In the genomic region with DNA sequence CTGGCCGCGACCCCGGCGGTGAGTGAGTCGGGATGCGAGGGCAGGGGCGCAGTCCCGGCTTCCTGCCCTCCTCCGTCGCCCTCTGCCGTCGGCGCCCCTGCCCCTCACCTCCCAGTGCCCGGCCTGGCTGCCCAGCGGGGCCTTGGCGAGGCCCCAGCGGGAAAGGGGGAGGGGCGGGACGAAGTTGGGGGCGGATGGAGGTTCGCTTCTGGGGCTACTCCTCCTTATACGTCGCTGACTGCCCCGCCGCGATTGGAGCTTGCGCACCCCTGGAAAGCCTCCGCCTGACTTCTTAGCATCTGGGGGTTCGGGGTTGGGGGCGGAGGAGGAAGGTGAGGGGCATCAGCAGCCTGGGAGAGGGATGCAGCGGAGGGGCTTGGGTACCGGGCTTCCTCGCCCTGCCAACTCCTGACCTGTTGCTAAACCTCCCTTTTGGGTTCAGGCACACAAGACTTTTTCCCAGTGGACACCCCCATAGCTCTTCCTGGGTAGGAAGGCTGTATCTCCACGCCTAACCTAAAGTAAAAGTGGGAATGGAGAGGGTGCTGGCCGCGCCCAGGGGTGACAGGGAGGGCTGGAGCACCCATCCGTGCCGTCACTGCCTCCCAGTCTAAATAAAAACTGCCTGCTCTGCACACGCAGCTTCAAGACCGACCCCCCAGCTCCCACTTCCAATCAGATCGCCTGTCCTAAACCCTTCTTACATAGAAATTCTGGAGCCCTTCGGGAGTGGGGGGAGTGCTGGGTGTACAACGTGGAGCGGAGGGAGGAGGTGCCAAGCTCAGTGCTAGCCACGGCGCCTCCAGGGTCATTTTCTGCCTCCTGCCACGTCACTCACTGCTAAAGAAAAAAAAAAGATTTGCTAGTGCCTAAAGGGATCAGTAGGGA, we compare ENCODE assay signal across 8 cellular contexts. TPM values are rescaled to one million over a fixed set of nuclear protein-coding genes. Genes with fewer than 3 reads are reported as not detected.
DNase-seq lines count a peak whose midpoint lies in the region; ATAC-seq lines count a peak whose summit lies in the region.

No MANE protein-coding gene starts in this region.

- H3K4me1 ChIP-seq in BLaER1 treated with 17β-estradiol and CSF1 and Interleukin-3, amounts not matched to agents 10 nM and 100 nM, result peaks cover 24 to 36% (median 31%) of the 10 kb centered on the region in 10 experiments
- H3K4me1 ChIP-seq in esophagus (ENCODE audit: control insufficient read depth in 2 of 2, insufficient read depth in 2 of 2, low read length in 1 of 2), result peaks cover 0 to 4% of the 10 kb centered on the region in 2 donors
- peaks cover 4% of the 10 kb centered on the region for H3K4me1 ChIP-seq in mucosa of stomach (ENCODE audit: control insufficient read depth, insufficient read depth, low read length)

- no peaks in the 10 kb centered on the region for H3K27me3 ChIP-seq in BLaER1 treated with 17β-estradiol and CSF1 and Interleukin-3, amounts not matched to agents 10 nM and 100 nM
- H3K27me3 ChIP-seq in esophagus (ENCODE audit: control insufficient read depth in 1 of 2, insufficient read depth in 2 of 2, low read length in 2 of 2) (peaks cover 0 to 3% of the 10 kb centered on the region in 2 donors), mucosa of stomach (ENCODE audit: control insufficient read depth, insufficient read depth, low read length) (no peaks in the 10 kb centered on the region)

- ATAC-seq in HG03460 (IDR thresholded peaks at IDR 0.05; ENCODE audit: unreplicated experiment), result peak; percentile 38

- peak overlapping the region; percentile 91 to 96 (median 93) for H3K9ac ChIP-seq in BLaER1 treated with 17β-estradiol and CSF1 and Interleukin-3, amounts not matched to agents 10 nM and 100 nM
- peak overlapping the region; percentile 92 for H3K9ac ChIP-seq in mucosa of stomach (ENCODE audit: low read length)

- no peaks in the 10 kb centered on the region for H3K27me3 Mint-ChIP-seq in activated T-cell treated with anti-CD3 and anti-CD28 coated beads, Interleukin-2, amount 50 U/mL, for 24 hours

- peak overlapping the region; percentile 92 for H3K27ac Mint-ChIP-seq in activated T-cell treated with anti-CD3 and anti-CD28 coated beads, Interleukin-2, amount 50 U/mL, for 24 hours

- peaks cover 0 to 39% (median 10%) of the 10 kb centered on the region in 11 experiments; a peak in 12 of 22 replicates for H4K20me1 ChIP-seq in BLaER1 treated with 17β-estradiol and CSF1 and Interleukin-3, amounts not matched to agents 10 nM and 100 nM

- peak overlapping the region; percentile 80 to 95 (median 90) for H3K27ac ChIP-seq in BLaER1 treated with 17β-estradiol and CSF1 and Interleukin-3, amounts not matched to agents 10 nM and 100 nM
- peak overlapping the region; percentile 90 to 93 for H3K27ac ChIP-seq in esophagus (ENCODE audit: low read depth in 2 of 2, low read length in 1 of 2)

- H3K4me1 Mint-ChIP-seq in activated T-cell treated with anti-CD3 and anti-CD28 coated beads, Interleukin-2, amount 50 U/mL, for 24 hours (ENCODE audit: low read depth), result peaks cover 34% of the 10 kb centered on the region

- H3K9me3 Mint-ChIP-seq in activated T-cell treated with anti-CD3 and anti-CD28 coated beads, Interleukin-2, amount 50 U/mL, for 24 hours, result no peaks in the 10 kb centered on the region

- 0 to 1% methylated on average over 35 to 47 of the region's 47 CpGs for WGBS in esophagus, 2 donors

- peak overlapping the region; percentile 64 to 93 (median 88) for H3K4me2 ChIP-seq in BLaER1 treated with 17β-estradiol and CSF1 and Interleukin-3, amounts not matched to agents 10 nM and 100 nM

- peaks cover 0 to 7% (median 0%) of the 10 kb centered on the region in 11 experiments; a peak in 8 of 22 replicates for H3K9me3 ChIP-seq in BLaER1 treated with 17β-estradiol and CSF1 and Interleukin-3, amounts not matched to agents 10 nM and 100 nM (replicated peaks in 1 of 11)
- H3K9me3 ChIP-seq in esophagus (ENCODE audit: control insufficient read depth in 2 of 2, insufficient read depth in 1 of 2, low read depth in 1 of 2, low read length in 1 of 2), result no peaks in the 10 kb centered on the region
- H3K9me3 ChIP-seq in mucosa of stomach (ENCODE audit: control insufficient read depth, low read length), result no peaks in the 10 kb centered on the region

- H3K36me3 ChIP-seq in BLaER1 treated with 17β-estradiol and CSF1 and Interleukin-3, amounts not matched to agents 10 nM and 100 nM, result peaks cover 7 to 27% (median 14%) of the 10 kb centered on the region in 11 experiments; a peak in 15 of 22 replicates
- H3K36me3 ChIP-seq in esophagus (ENCODE audit: control insufficient read depth in 2 of 2, insufficient read depth in 2 of 2, low read length in 1 of 2), result no peaks in the 10 kb centered on the region
- no peaks in the 10 kb centered on the region for H3K36me3 ChIP-seq in mucosa of stomach (ENCODE audit: control insufficient read depth, insufficient read depth, low read length)

- H3K4me3 Mint-ChIP-seq in activated T-cell treated with anti-CD3 and anti-CD28 coated beads, Interleukin-2, amount 50 U/mL, for 24 hours, result peak overlapping the region; percentile 99

- peaks cover 34% of the 10 kb centered on the region for H3K36me3 Mint-ChIP-seq in activated T-cell treated with anti-CD3 and anti-CD28 coated beads, Interleukin-2, amount 50 U/mL, for 24 hours (ENCODE audit: low read depth)

- peak overlapping the region; percentile 87 to 95 (median 92) for H3K4me3 ChIP-seq in BLaER1 treated with 17β-estradiol and CSF1 and Interleukin-3, amounts not matched to agents 10 nM and 100 nM
- peak overlapping the region; percentile 79 to 91 for H3K4me3 ChIP-seq in esophagus (ENCODE audit: low read depth in 1 of 2, low read length in 2 of 2)
- H3K4me3 ChIP-seq in mucosa of stomach (ENCODE audit: low read length), result peak overlapping the region; percentile 99

- peak; percentile 40 for DNase-seq in GM19238 (ENCODE audit: insufficient read length, low spot score)
- DNase-seq in NOMO-1 treated with DMSO at 0.1 percent for 48 hours (lab: John Stamatoyannopoulos, UW; ENCODE audit: unreplicated experiment), result peak; percentile 29
- peak; percentile 64 for DNase-seq in activated T-cell treated with anti-CD3 and anti-CD28 coated beads, Interleukin-2, amount 50 U/mL, for 24 hours
- DNase-seq in stimulated activated CD8-positive, alpha-beta memory T cell treated with anti-CD3 and anti-CD28 coated beads, Interleukin-7, amount 100 ng/mL, for 24 hours (ENCODE audit: low read depth), result peak; percentile 26

RNA-seq across cellular contexts. Expression of a gene that starts 0.6 kb away (rescaled TPM):
- polyA plus RNA-seq in esophagus, result 1 to 10 TPM; 2.8 to 4.4 TPM

RNA-seq across cellular contexts. Expression of a gene that starts 30.7 kb away (rescaled TPM):
- 10 to 100 TPM in 1 of 2 donors, 1 to 10 TPM in 1; 5.8 to 15.0 TPM for polyA plus RNA-seq in esophagus

Comparison
In these comparisons a context has a peak if more than half of its experiments do, and no peak if none do; other contexts are left out.
1. Peak in every context shown above with its lines: DNase-seq, ATAC-seq, H3K4me3 ChIP-seq and H3K27ac ChIP-seq.